ENCODE assay signal across 1 cellular context in the genomic region with DNA sequence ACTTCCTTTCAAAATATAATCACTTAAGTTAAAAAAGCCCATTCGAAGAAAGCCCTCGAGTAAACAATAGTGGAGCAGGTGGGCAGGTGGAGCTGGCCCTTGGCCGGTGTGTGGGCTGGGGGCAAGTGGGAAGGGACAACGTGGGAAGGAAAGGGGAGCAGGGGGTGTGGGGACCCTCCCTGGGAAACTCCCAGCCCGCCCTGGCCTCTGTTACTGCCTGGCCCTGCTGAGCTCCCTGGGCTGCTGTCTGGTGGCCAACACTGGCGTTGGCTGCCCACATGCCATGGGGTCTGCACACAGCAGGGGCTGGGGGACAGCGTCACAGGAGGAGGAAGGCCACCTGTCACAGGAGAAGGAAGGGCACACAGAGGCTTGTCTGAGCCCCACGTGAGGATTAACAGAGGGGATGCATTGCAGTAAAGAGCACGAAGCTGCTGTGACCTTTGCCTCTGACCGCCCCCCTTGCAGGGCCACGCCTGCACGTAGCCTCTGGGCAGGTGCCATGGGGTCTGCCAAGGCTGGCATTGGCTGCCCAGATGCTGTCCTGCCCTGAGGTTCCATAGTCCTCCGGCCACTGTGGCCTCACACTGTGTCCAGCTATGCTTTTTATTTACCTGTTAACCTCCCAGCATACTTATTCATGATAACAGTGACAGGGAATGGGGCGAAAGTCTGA.
TF ChIP-seq lines count a peak whose summit lies in the region.

No MANE protein-coding gene starts in this region.

TF ChIP-seq in HEK293, 187 proteins besides CTCF, POLR2A, EP300 and RAD21:
- TF ChIP-seq MZF1 (tag by site-specific recombination; IDR thresholded peaks at IDR 0.05; ENCODE audit: borderline replicate concordance) (no peak), ZNF501 (tag by site-specific recombination; IDR thresholded peaks at IDR 0.05) (no peak), ZNF629 (tag by site-specific recombination; IDR thresholded peaks at IDR 0.05) (no peak), ZNF350 (tag by site-specific recombination; IDR thresholded peaks at IDR 0.05) (no peak), ZNF747 (tag by site-specific recombination; IDR thresholded peaks at IDR 0.05) (no peak), EGR2 (tag by site-specific recombination; IDR thresholded peaks at IDR 0.05; ENCODE audit: low read depth) (peak; percentile 73; the same call in 1 of the 2 replicates), ZNF133 (tag by site-specific recombination; IDR thresholded peaks at IDR 0.05) (no peak), ZNF621 (tag by site-specific recombination; IDR thresholded peaks at IDR 0.05) (no peak), ZNF513 (tag by site-specific recombination; IDR thresholded peaks at IDR 0.05) (no peak), ZNF169 (tag by site-specific recombination; IDR thresholded peaks at IDR 0.05) (no peak), ZNF488 (tag by site-specific recombination; IDR thresholded peaks at IDR 0.05) (no peak), ZFHX2 (tag by site-specific recombination; conservative IDR thresholded peaks at IDR 0.05) (peak; percentile 68), HIC1 (tag by site-specific recombination; IDR thresholded peaks at IDR 0.05) (no peak)
- TF ChIP-seq, protein P1, sequence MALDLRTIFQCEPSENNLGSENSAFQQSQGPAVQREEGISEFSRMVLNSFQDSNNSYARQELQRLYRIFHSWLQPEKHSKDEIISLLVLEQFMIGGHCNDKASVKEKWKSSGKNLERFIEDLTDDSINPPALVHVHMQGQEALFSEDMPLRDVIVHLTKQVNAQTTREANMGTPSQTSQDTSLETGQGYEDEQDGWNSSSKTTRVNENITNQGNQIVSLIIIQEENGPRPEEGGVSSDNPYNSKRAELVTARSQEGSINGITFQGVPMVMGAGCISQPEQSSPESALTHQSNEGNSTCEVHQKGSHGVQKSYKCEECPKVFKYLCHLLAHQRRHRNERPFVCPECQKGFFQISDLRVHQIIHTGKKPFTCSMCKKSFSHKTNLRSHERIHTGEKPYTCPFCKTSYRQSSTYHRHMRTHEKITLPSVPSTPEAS (tag by site-specific recombination; IDR thresholded peaks at IDR 0.05), result no peak
